ENCODE assay signal across 8 cellular contexts in genomic region chr1:111754964-111755320, GRCh38. TPM values are rescaled to one million over a fixed set of nuclear protein-coding genes. Genes with fewer than 3 reads are reported as not detected.
DNase-seq lines count a peak whose midpoint lies in the region; ATAC-seq and TF ChIP-seq lines count a peak whose summit lies in the region.

No MANE protein-coding gene starts in this region.

- no peak for ATAC-seq in GM19452 (IDR thresholded peaks at IDR 0.05; ENCODE audit: unreplicated experiment)
- no peak for ATAC-seq in GM21360 (IDR thresholded peaks at IDR 0.05; ENCODE audit: unreplicated experiment)

- H3K4me3 ChIP-seq in H7 (ENCODE audit: insufficient read depth, low read depth, low read length) (peak overlapping the region; percentile 95), fibroblast of villous mesenchyme (ENCODE audit: low read depth, low read length) (peak overlapping the region; percentile 97), neuron (ENCODE audit: low read length) (peak overlapping the region; percentile 79)

- H3K36me3 ChIP-seq in H7 (replicated peaks; ENCODE audit: control insufficient read depth, insufficient read depth, low read length) (peaks cover 7% of the 10 kb centered on the region), neuron (ENCODE audit: insufficient read depth, low read length) (peaks cover 23% of the 10 kb centered on the region)

- peaks cover 45% of the 10 kb centered on the region for H3K4me1 Mint-ChIP-seq in activated CD4-positive, alpha-beta memory T cell treated with anti-CD3 and anti-CD28 coated beads, Interleukin-2, amount 10 ng/mL, durations not matched to agents 7 days and 5 days

- no peaks in the 10 kb centered on the region for H3K9me3 ChIP-seq in neuron (ENCODE audit: low read length)

- H3K4me1 ChIP-seq in neuron (ENCODE audit: insufficient read depth, low read length), result peaks cover 18% of the 10 kb centered on the region

- H3K36me3 Mint-ChIP-seq in activated CD4-positive, alpha-beta memory T cell treated with anti-CD3 and anti-CD28 coated beads, Interleukin-2, amount 10 ng/mL, durations not matched to agents 7 days and 5 days (ENCODE audit: low read depth), result peaks cover 14% of the 10 kb centered on the region

- peak overlapping the region; percentile 93 for H3K4me3 Mint-ChIP-seq in activated CD4-positive, alpha-beta memory T cell treated with anti-CD3 and anti-CD28 coated beads, Interleukin-2, amount 10 ng/mL, durations not matched to agents 7 days and 5 days

- TF ChIP-seq CTCF in fibroblast of villous mesenchyme (IDR thresholded peaks at IDR 0.05; ENCODE audit: insufficient read depth, low read depth, low read length), result no peak

- DNase-seq in EL (peak; percentile 73), H7 (peak; percentile 60), NCI-H2081 (lab: John Stamatoyannopoulos, UW) (peak; percentile 6 to 55), fibroblast of villous mesenchyme (ENCODE audit: low read depth) (peak; percentile 63)
- peak; percentile 56 for DNase-seq in activated CD4-positive, alpha-beta memory T cell treated with anti-CD3 and anti-CD28 coated beads, Interleukin-2, amount 10 ng/mL, durations not matched to agents 7 days and 5 days

- H3K27me3 Mint-ChIP-seq in activated CD4-positive, alpha-beta memory T cell treated with anti-CD3 and anti-CD28 coated beads, Interleukin-2, amount 10 ng/mL, durations not matched to agents 7 days and 5 days, result peaks cover 4% of the 10 kb centered on the region

- peak overlapping the region; percentile 96 for H3K27ac Mint-ChIP-seq in activated CD4-positive, alpha-beta memory T cell treated with anti-CD3 and anti-CD28 coated beads, Interleukin-2, amount 10 ng/mL, durations not matched to agents 7 days and 5 days

- POLR2A ChIA-PET in activated CD4-positive, alpha-beta memory T cell treated with anti-CD3 and anti-CD28 coated beads, Interleukin-2, amount 10 ng/mL, durations not matched to agents 7 days and 5 days (lab: Charles Lee), result interaction anchor here (0.6 to 7.4 kb wide), 17 partner anchors 11 to 534 kb away, joined by 3 to 48 read pairs (median 4); partner anchors contain the start of genes ATP5PB, INKA2 and WDR77

- no peaks in the 10 kb centered on the region for H3K27me3 ChIP-seq in H7 (ENCODE audit: control insufficient read depth, insufficient read depth, low read length)
- no peaks in the 10 kb centered on the region for H3K27me3 ChIP-seq in neuron (ENCODE audit: insufficient read depth, low read length)

- H3K9me3 Mint-ChIP-seq in activated CD4-positive, alpha-beta memory T cell treated with anti-CD3 and anti-CD28 coated beads, Interleukin-2, amount 10 ng/mL, durations not matched to agents 7 days and 5 days, result no peaks in the 10 kb centered on the region

- CTCF ChIA-PET in activated CD4-positive, alpha-beta memory T cell treated with anti-CD3 and anti-CD28 coated beads, Interleukin-2, amount 10 ng/mL, durations not matched to agents 7 days and 5 days (lab: Charles Lee), result interaction anchor here (0.6 to 5.7 kb wide), 22 partner anchors 9 to 557 kb away, joined by 3 to 36 read pairs (median 4); partner anchors contain the start of genes ATP5PB, INKA2 and WDR77

- H2AFZ ChIP-seq in neuron (ENCODE audit: low read depth, low read length), result peak overlapping the region; percentile 65

RNA-seq across cellular contexts. Expression of gene DDX20, which starts 0.8 kb away (rescaled TPM):
- 39.3 and 39.4 TPM in 2 replicates for total RNA-seq in H7 (2014; rRNA removed; shearing (Covaris generic))
- 10 to 100 TPM; 11.2 to 11.8 TPM for total RNA-seq in activated CD4-positive, alpha-beta memory T cell treated with anti-CD3 and anti-CD28 coated beads, Interleukin-2, amount 10 ng/mL, durations not matched to agents 7 days and 5 days
- total RNA-seq in fibroblast of villous mesenchyme, result 17.1 and 30.7 TPM in 2 replicates

RNA-seq across cellular contexts. Expression of gene INKA2, which starts 15.7 kb away (rescaled TPM):
- 0.83 and 1.1 TPM in 2 replicates for total RNA-seq in H7 (2014; rRNA removed; shearing (Covaris generic))
- total RNA-seq in activated CD4-positive, alpha-beta memory T cell treated with anti-CD3 and anti-CD28 coated beads, Interleukin-2, amount 10 ng/mL, durations not matched to agents 7 days and 5 days, result 1 to 10 TPM; 2.4 to 2.8 TPM
- total RNA-seq in fibroblast of villous mesenchyme, result 4.3 and 4.5 TPM in 2 replicates
